In the genomic region with DNA sequence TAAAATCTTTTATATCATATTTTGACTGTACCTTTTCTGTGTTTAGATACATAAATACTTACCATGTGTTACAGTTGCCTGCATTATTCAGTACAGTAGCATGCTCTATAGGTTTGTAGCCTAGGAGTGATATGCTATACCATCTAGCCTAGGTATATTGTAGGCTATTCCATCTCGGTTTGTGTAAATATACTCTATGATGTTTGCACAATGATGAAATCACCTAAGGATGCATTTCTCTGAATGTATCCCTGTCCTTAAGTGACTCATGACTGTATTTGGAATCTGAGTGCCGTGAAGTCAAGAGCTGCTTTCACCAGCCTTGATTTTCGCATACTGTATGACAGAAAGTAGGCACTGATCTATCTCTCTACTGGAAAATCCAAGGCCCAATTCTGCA, we compare ENCODE assay signal across 15 cellular contexts.
A peak's percentile ranks its signal among the peaks of the same experiment; 100 is the strongest.
DNase-seq lines count a peak whose midpoint lies in the region; ATAC-seq and TF ChIP-seq lines count a peak whose summit lies in the region.
"Had no signal": no experiment of that assay in that cellular context is flagged by ENCODE, and none has a peak within 500 bp of the region (broad histone marks: within the 10 kb centered on the region; RNA-seq: fewer than 3 reads in every experiment).

No MANE protein-coding gene starts in this region.

- no peak overlapping the region for H2AFZ ChIP-seq in GM23338

- no peaks in the 10 kb centered on the region for H3K9me2 ChIP-seq in GM23338 (ENCODE audit: insufficient read depth)

- H3K27me3 Mint-ChIP-seq in GM23338 (ENCODE audit: insufficient read depth, low read depth, poor library complexity): peaks cover 3% of the 10 kb centered on the region
- H3K27me3 Mint-ChIP-seq: activated naive CD8-positive, alpha-beta T cell treated with anti-CD3 and anti-CD28 coated beads, Interleukin-2, amount 50 U/mL, for 24 hours; CD4-positive, alpha-beta T cell; naive B cell had no signal

- H3K4me1 ChIP-seq in adipocyte (ENCODE audit: control insufficient read depth, insufficient read depth, low read length): peaks cover 25% of the 10 kb centered on the region
- peaks cover 6% of the 10 kb centered on the region; the same call in 1 of the 2 replicates for H3K4me1 ChIP-seq in GM23338 (ENCODE audit: insufficient read depth)
- H3K4me1 ChIP-seq: Peyer's patch had no signal

- peaks cover 4% of the 10 kb centered on the region; the same call in 2 of the 3 replicates for H3K4me1 Mint-ChIP-seq in GM23338

- no peak overlapping the region for H3K27ac ChIP-seq in dorsolateral prefrontal cortex
- H3K27ac ChIP-seq in GM23338 (ENCODE audit: low read depth): no peak overlapping the region
- H3K27ac ChIP-seq: Peyer's patch had no signal

- no peaks in the 10 kb centered on the region for H3K9me3 ChIP-seq in adipocyte (ENCODE audit: control insufficient read depth, low read length)
- H3K9me3 ChIP-seq: Peyer's patch had no signal

- H3K9ac ChIP-seq in adipocyte (ENCODE audit: low read length): no peak overlapping the region

- H3K27me3 ChIP-seq in adipocyte (replicated peaks; ENCODE audit: control insufficient read depth, insufficient read depth, low read length) (no peaks in the 10 kb centered on the region), dorsolateral prefrontal cortex (no peaks in the 10 kb centered on the region), GM23338 (ENCODE audit: insufficient read depth) (no peaks in the 10 kb centered on the region)
- H3K27me3 ChIP-seq: Peyer's patch had no signal

- no peak overlapping the region for H3K4me2 ChIP-seq in GM23338

- H3K9me3 Mint-ChIP-seq in GM23338: no peaks in the 10 kb centered on the region; the same call in 1 of the 3 replicates
- H3K9me3 Mint-ChIP-seq: CD4-positive, alpha-beta T cell; naive B cell had no signal

- no peak overlapping the region for H3K4me3 ChIP-seq in AG04449 (ENCODE audit: low read depth, low read length)
- H3K4me3 ChIP-seq in adipocyte (ENCODE audit: low read length): no peak overlapping the region
- H3K4me3 ChIP-seq in dorsolateral prefrontal cortex: no peak overlapping the region
- no peak overlapping the region for H3K4me3 ChIP-seq in GM23338
- H3K4me3 ChIP-seq: Peyer's patch had no signal

- DNase-seq in AG04449 (ENCODE audit: low read depth, low spot score) (peak; percentile 62), HuH-7 (ENCODE audit: low spot score) (peak; percentile 17), adipocyte (ENCODE audit: low read depth) (peak; percentile 80), left ventricle myocardium superior (no peak), dorsolateral prefrontal cortex (no peak), C1 segment of cervical spinal cord (lab: John Stamatoyannopoulos, UW) (no peak), epidermal melanocyte (ENCODE audit: insufficient read length, low spot score) (no peak), GM23338 (ENCODE audit: low spot score) (no peak)
- DNase-seq: activated CD4-positive, alpha-beta T cell treated with anti-CD3 and anti-CD28 coated beads, Interleukin-2, amount 50 U/mL, for 48 hours; activated naive CD8-positive, alpha-beta T cell treated with anti-CD3 and anti-CD28 coated beads, Interleukin-2, amount 50 U/mL, for 24 hours; CD4-positive, alpha-beta T cell; glutamatergic neuron; naive B cell; Peyer's patch; stimulated activated CD4-positive, alpha-beta T cell treated with anti-CD3 and anti-CD28 coated beads, Interleukin-4, amount 100 ng/mL, for 1 hour had no signal

- no peaks in the 10 kb centered on the region for H3F3A ChIP-seq in GM23338 (replicated peaks; ENCODE audit: low read depth)

- no peak overlapping the region for H3K4me3 Mint-ChIP-seq in GM23338
- H3K4me3 Mint-ChIP-seq: activated naive CD8-positive, alpha-beta T cell treated with anti-CD3 and anti-CD28 coated beads, Interleukin-2, amount 50 U/mL, for 24 hours; CD4-positive, alpha-beta T cell; naive B cell had no signal

- peak; percentile 78 for ATAC-seq in left ventricle myocardium superior
- no peak for ATAC-seq in GM23338
- ATAC-seq: activated naive CD8-positive, alpha-beta T cell treated with anti-CD3 and anti-CD28 coated beads, Interleukin-2, amount 50 U/mL, for 24 hours had no signal

- no peak for TF ChIP-seq CTCF in AG04449 (IDR thresholded peaks at IDR 0.05; ENCODE audit: insufficient read depth, low read length, missing control alignments)
- TF ChIP-seq CTCF in dorsolateral prefrontal cortex (IDR thresholded peaks at IDR 0.05 in 54 of 56, conservative IDR thresholded peaks at IDR 0.05 in 2 of 56; ENCODE audit: low read depth in 1 of 56, partially characterized antibody in 56 of 56): no peak
- TF ChIP-seq CTCF in GM23338 (conservative IDR thresholded peaks at IDR 0.05; ENCODE audit: low read depth in 2 of 2): no peak

- H3K36me3 ChIP-seq in adipocyte (ENCODE audit: control insufficient read depth, insufficient read depth, low read length, severe bottlenecking): no peaks in the 10 kb centered on the region
- H3K36me3 ChIP-seq in GM23338 (ENCODE audit: insufficient read depth): no peaks in the 10 kb centered on the region
- H3K36me3 ChIP-seq: Peyer's patch had no signal

- H3K79me2 ChIP-seq in GM23338 (replicated peaks; ENCODE audit: insufficient read depth): peaks cover 71% of the 10 kb centered on the region

- CTCF ChIA-PET in AG04449 (lab: Yijun Ruan, JAX): no interaction called here

- intact Hi-C loops in left ventricle myocardium superior (cut with micrococcal nuclease): no loop called here
- intact Hi-C loops in dorsolateral prefrontal cortex (cut with DNase I): no loop called here

- no peak overlapping the region for H3K27ac Mint-ChIP-seq in GM23338
- H3K27ac Mint-ChIP-seq: activated naive CD8-positive, alpha-beta T cell treated with anti-CD3 and anti-CD28 coated beads, Interleukin-2, amount 50 U/mL, for 24 hours; CD4-positive, alpha-beta T cell had no signal

- peaks cover 10% of the 10 kb centered on the region; the same call in 1 of the 2 replicates for H4K20me1 ChIP-seq in GM23338 (replicated peaks; ENCODE audit: insufficient read depth)

- no peaks in the 10 kb centered on the region; the same call in 2 of the 3 replicates for H3K36me3 Mint-ChIP-seq in GM23338 (ENCODE audit: low read depth)

- POLR2A ChIA-PET in AG04449 (lab: Yijun Ruan, JAX): no interaction called here

TF ChIP-seq in GM23338, 12 proteins besides CTCF, POLR2A, EP300 and RAD21:
- TF ChIP-seq NANOG (IDR thresholded peaks at IDR 0.05; ENCODE audit: borderline replicate concordance): no peak
- no peak for TF ChIP-seq POLR2AphosphoS5 (IDR thresholded peaks at IDR 0.05; ENCODE audit: low read depth)
- no peak for TF ChIP-seq ZNF114 (CRISPR knock-in tag; IDR thresholded peaks at IDR 0.05)
- no peak for TF ChIP-seq EZH2 (IDR thresholded peaks at IDR 0.05; ENCODE audit: low read depth, unreplicated experiment)
- TF ChIP-seq, protein P1, sequence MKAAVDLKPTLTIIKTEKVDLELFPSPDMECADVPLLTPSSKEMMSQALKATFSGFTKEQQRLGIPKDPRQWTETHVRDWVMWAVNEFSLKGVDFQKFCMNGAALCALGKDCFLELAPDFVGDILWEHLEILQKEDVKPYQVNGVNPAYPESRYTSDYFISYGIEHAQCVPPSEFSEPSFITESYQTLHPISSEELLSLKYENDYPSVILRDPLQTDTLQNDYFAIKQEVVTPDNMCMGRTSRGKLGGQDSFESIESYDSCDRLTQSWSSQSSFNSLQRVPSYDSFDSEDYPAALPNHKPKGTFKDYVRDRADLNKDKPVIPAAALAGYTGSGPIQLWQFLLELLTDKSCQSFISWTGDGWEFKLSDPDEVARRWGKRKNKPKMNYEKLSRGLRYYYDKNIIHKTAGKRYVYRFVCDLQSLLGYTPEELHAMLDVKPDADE (IDR thresholded peaks at IDR 0.05): no peak
TF ChIP-seq in GM23338: peak in this region for 0.

Comparison
In these comparisons a context has a peak if more than half of its experiments do, and no peak if none do; other contexts are left out.
1. DNase-seq: peak in AG04449 (single experiment), HuH-7 (single experiment) and adipocyte (single experiment); none in left ventricle myocardium superior (single experiment), dorsolateral prefrontal cortex (0 of 10), C1 segment of cervical spinal cord (0 of 14), epidermal melanocyte (single experiment) and GM23338 (single experiment).